ENCODE assay signal across 8 cellular contexts in the genomic region with DNA sequence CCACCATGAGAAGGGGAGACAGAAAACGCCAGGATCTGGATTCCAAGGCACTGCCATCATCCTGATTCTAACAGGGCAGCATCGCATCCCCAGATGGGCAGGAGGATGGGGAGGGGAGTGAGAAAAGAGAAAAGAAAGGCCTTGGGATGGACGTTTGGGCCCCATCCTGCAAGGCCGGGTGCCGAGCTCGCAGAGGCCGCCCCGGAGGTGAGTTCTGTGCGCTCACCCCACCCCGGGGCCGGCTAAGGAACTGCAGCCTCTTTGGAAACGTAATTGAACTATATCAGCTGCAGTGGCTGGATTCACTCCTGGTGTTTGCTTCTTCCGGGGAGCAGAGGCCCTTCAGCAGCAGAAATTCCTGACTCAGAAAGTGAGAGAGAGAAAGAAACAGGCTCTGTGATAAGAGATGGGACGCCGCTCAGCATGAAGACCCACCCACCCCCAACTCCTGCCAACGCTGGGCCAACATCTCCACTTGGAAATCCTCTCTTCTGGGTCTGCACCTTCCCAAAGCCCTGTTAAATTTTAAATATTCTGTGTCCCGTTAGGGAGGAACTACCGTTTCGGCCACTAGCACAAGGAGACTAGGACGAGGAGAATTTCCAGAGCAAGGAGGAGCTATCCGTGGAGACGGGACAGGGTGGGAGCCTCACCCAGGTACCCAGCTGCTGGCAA. TPM values are rescaled to one million over a fixed set of nuclear protein-coding genes. Genes with fewer than 3 reads are reported as not detected.
DNase-seq lines count a peak whose midpoint lies in the region; ATAC-seq and TF ChIP-seq lines count a peak whose summit lies in the region.

No MANE protein-coding gene starts in this region.

- H3K27ac Mint-ChIP-seq in activated naive CD4-positive, alpha-beta T cell treated with anti-CD3 and anti-CD28 coated beads for 36 hours: no peak overlapping the region
- H3K27ac Mint-ChIP-seq in progenitor cell of endocrine pancreas: peak overlapping the region; percentile 67

- intact Hi-C loops in activated naive CD4-positive, alpha-beta T cell treated with anti-CD3 and anti-CD28 coated beads for 36 hours (cut with micrococcal nuclease): loop anchor here (1.0 kb wide), 3 partner anchors 170 to 596 kb away; no protein-coding TSS in a partner anchor
- intact Hi-C loops in Right ventricle myocardium inferior (cut with DNase I) (loop anchor here (1.0 to 10.0 kb wide), 4 partner anchors 62 to 602 kb away; a partner anchor contains a TSS), aorta (cut with DNase I) (loop anchor here (1.0 to 10.0 kb wide), 4 partner anchors 170 to 602 kb away; no protein-coding TSS in a partner anchor)

- TF ChIP-seq CTCF in RWPE2 (IDR thresholded peaks at IDR 0.05; ENCODE audit: poor library complexity, severe bottlenecking) (peak; percentile 73), progenitor cell of endocrine pancreas (IDR thresholded peaks at IDR 0.05; ENCODE audit: unreplicated experiment) (peak; percentile 71)

- H3K27me3 ChIP-seq in RWPE2 (ENCODE audit: insufficient read depth, poor library complexity, severe bottlenecking): peaks cover 8% of the 10 kb centered on the region
- H3K27me3 ChIP-seq in aorta (ENCODE audit: control insufficient read depth in 1 of 2, insufficient read depth in 2 of 2, low read length in 1 of 2): no peaks in the 10 kb centered on the region

- no peaks in the 10 kb centered on the region for H3K36me3 ChIP-seq in RWPE2 (ENCODE audit: low read depth)
- no peaks in the 10 kb centered on the region for H3K36me3 ChIP-seq in aorta (ENCODE audit: control insufficient read depth in 1 of 2, insufficient read depth in 2 of 2, low read length in 1 of 2)

- DNase-seq in Daoy (ENCODE audit: low read depth) (peak; percentile 77), HuH-7 (ENCODE audit: low spot score) (peak; percentile 85), RWPE2 (ENCODE audit: low spot score) (no peak), Right ventricle myocardium inferior (ENCODE audit: missing footprints) (peak; percentile 87), progenitor cell of endocrine pancreas (ENCODE audit: low spot score, unreplicated experiment) (peak; percentile 50), aorta (peak; percentile 80 to 88)
- peak; percentile 68 for DNase-seq in activated naive CD4-positive, alpha-beta T cell treated with anti-CD3 and anti-CD28 coated beads for 36 hours

- CTCF ChIA-PET in activated naive CD4-positive, alpha-beta T cell treated with anti-CD3 and anti-CD28 coated beads for 36 hours (lab: Charles Lee): interaction anchor here (0.6 to 3.6 kb wide), 12 partner anchors 9 to 599 kb away, joined by 3 to 62 read pairs (median 5); a partner anchor contains a TSS

- ATAC-seq in GM21529 (IDR thresholded peaks at IDR 0.05; ENCODE audit: unreplicated experiment): peak; percentile 69
- peak; percentile 91 for ATAC-seq in RWPE2 (ENCODE audit: low read depth)
- peak; percentile 94 for ATAC-seq in Right ventricle myocardium inferior
- ATAC-seq in aorta (ENCODE audit: low FRiP score): peak; percentile 94

- H3K4me3 ChIP-seq in RWPE2 (ENCODE audit: severe bottlenecking) (no peak overlapping the region), aorta (ENCODE audit: low read length in 2 of 2) (no peak overlapping the region)

- no peak overlapping the region for H3K4me3 Mint-ChIP-seq in activated naive CD4-positive, alpha-beta T cell treated with anti-CD3 and anti-CD28 coated beads for 36 hours
- no peak overlapping the region for H3K4me3 Mint-ChIP-seq in progenitor cell of endocrine pancreas (ENCODE audit: low read depth)

- H3K9me3 Mint-ChIP-seq in activated naive CD4-positive, alpha-beta T cell treated with anti-CD3 and anti-CD28 coated beads for 36 hours: no peaks in the 10 kb centered on the region
- H3K9me3 Mint-ChIP-seq in progenitor cell of endocrine pancreas (ENCODE audit: low read depth): peaks cover 3% of the 10 kb centered on the region

- H3K27ac ChIP-seq in RWPE2 (ENCODE audit: poor library complexity, severe bottlenecking) (no peak overlapping the region), aorta (ENCODE audit: low read depth in 1 of 2, low read length in 2 of 2) (no peak overlapping the region)

- H3K4me1 ChIP-seq in RWPE2 (ENCODE audit: insufficient read depth, poor library complexity, severe bottlenecking): no peaks in the 10 kb centered on the region
- no peaks in the 10 kb centered on the region for H3K4me1 ChIP-seq in aorta (ENCODE audit: control insufficient read depth in 1 of 2, insufficient read depth in 2 of 2, low read length in 2 of 2)

- no peaks in the 10 kb centered on the region for H3K36me3 Mint-ChIP-seq in activated naive CD4-positive, alpha-beta T cell treated with anti-CD3 and anti-CD28 coated beads for 36 hours (ENCODE audit: low read depth)
- no peaks in the 10 kb centered on the region for H3K36me3 Mint-ChIP-seq in progenitor cell of endocrine pancreas (ENCODE audit: insufficient read depth)

- peaks cover 10% of the 10 kb centered on the region for H3K4me1 Mint-ChIP-seq in activated naive CD4-positive, alpha-beta T cell treated with anti-CD3 and anti-CD28 coated beads for 36 hours (ENCODE audit: low read depth)
- peaks cover 22% of the 10 kb centered on the region for H3K4me1 Mint-ChIP-seq in progenitor cell of endocrine pancreas (ENCODE audit: low read depth)

- H3K27me3 Mint-ChIP-seq in activated naive CD4-positive, alpha-beta T cell treated with anti-CD3 and anti-CD28 coated beads for 36 hours (ENCODE audit: low read depth): peaks cover 11% of the 10 kb centered on the region
- peaks cover 56% of the 10 kb centered on the region for H3K27me3 Mint-ChIP-seq in progenitor cell of endocrine pancreas

- WGBS in aorta, 2 donors: 21 to 23% methylated on average over 22 of the region's 22 CpGs

- H3K9me3 ChIP-seq in RWPE2 (ENCODE audit: severe bottlenecking): no peaks in the 10 kb centered on the region
- no peaks in the 10 kb centered on the region for H3K9me3 ChIP-seq in aorta (ENCODE audit: control insufficient read depth, low read length)

RNA-seq across cellular contexts. Expression of a gene that starts 8.5 kb away (rescaled TPM):
- 1.4 and 1.5 TPM in 2 replicates for total RNA-seq in Daoy (2014; rRNA removed; shearing (Covaris generic))
- total RNA-seq in activated naive CD4-positive, alpha-beta T cell treated with anti-CD3 and anti-CD28 coated beads for 36 hours: not detected
- total RNA-seq in Right ventricle myocardium inferior (0.73 TPM), progenitor cell of endocrine pancreas (2.6 TPM in 2 replicates), aorta (1 to 10 TPM; 2.0 to 3.0 TPM)
- polyA plus RNA-seq in aorta: under 1 TPM; 0.13 to 0.26 TPM

RNA-seq across cellular contexts. Expression of a gene that starts 36.6 kb away (rescaled TPM):
- total RNA-seq in Daoy (2014; rRNA removed; shearing (Covaris generic)): 13.5 and 15.9 TPM in 2 replicates
- 10 to 100 TPM; 31.4 to 32.1 TPM for total RNA-seq in activated naive CD4-positive, alpha-beta T cell treated with anti-CD3 and anti-CD28 coated beads for 36 hours
- total RNA-seq in Right ventricle myocardium inferior (49.3 TPM), progenitor cell of endocrine pancreas (50.5 and 54.5 TPM in 2 replicates), aorta (10 to 100 TPM; 36.0 to 43.4 TPM)
- 10 to 100 TPM in 1 of 2 donors, 1 to 10 TPM in 1; 7.9 to 22.5 TPM for polyA plus RNA-seq in aorta
